ENCODE assay signal across 22 cellular contexts in the genomic region with DNA sequence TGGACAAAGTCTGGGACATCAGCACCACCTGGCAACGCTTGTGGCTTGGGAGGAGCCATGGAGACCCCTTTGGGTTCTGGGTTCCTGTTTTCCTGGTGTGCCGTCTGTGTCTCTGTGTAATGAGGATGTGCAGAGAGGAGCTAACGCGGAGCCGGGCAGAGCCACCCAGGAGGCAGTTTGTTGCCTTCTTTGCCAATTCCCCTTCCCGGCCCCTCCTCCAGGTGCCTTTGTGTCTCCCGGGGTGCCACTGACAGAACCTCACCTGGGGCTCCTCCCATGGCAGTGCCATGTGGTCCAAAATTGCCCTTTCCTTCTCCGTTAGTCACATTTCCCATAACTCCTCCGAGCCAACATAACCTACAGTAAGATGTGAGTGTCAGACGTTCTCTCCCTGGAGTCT. TPM values are rescaled to one million over a fixed set of nuclear protein-coding genes. Genes with fewer than 3 reads are reported as not detected.
DNase-seq lines count a peak whose midpoint lies in the region; ATAC-seq, FAIRE-seq and TF ChIP-seq lines count a peak whose summit lies in the region.
"Had no signal": no experiment of that assay in that cellular context is flagged by ENCODE, and none has a peak within 500 bp of the region (broad histone marks: within the 10 kb centered on the region; RNA-seq: fewer than 3 reads in every experiment).

No MANE protein-coding gene starts in this region.

- H3K36me3 ChIP-seq in kidney (ENCODE audit: control insufficient read depth in 1 of 2, insufficient read depth in 2 of 2, low read length in 2 of 2) = no peaks in the 10 kb centered on the region
- peaks cover 0 to 41% (median 0%) of the 10 kb centered on the region in 6 donors for H3K36me3 ChIP-seq in spleen
- H3K36me3 ChIP-seq in left ventricle myocardium inferior = peaks cover 6% of the 10 kb centered on the region

- H3K27me3 Mint-ChIP-seq in natural killer cell treated with Interleukin-12 subunit alpha and Interleukin-12 subunit beta and Interleukin-15 and Interleukin-18, amount 100 ng/mL, for 72 hours = no peaks in the 10 kb centered on the region
- peaks cover 0 to 8% of the 10 kb centered on the region in 2 donors for H3K27me3 Mint-ChIP-seq in natural killer cell (ENCODE audit: low read depth in 2 of 2)
- H3K27me3 Mint-ChIP-seq in activated naive CD4-positive, alpha-beta T cell treated with anti-CD3 and anti-CD28 coated beads, Interleukin-2, amount 10 ng/mL, durations not matched to agents 7 days and 5 days = peaks cover 26% of the 10 kb centered on the region

- no peaks in the 10 kb centered on the region for H3K9me3 ChIP-seq in kidney (ENCODE audit: control insufficient read depth in 1 of 2, low read length in 2 of 2)
- H3K9me3 ChIP-seq in spleen = no peaks in the 10 kb centered on the region
- H3K9me3 ChIP-seq in left ventricle myocardium inferior (replicated peaks) = no peaks in the 10 kb centered on the region
- H3K9me3 ChIP-seq: A549 had no signal

- H3K27ac ChIP-seq in kidney (ENCODE audit: low read depth in 2 of 2, low read length in 2 of 2) (no peak overlapping the region), spleen (no peak overlapping the region), left ventricle myocardium inferior (replicated peaks) (no peak overlapping the region)
- H3K27ac ChIP-seq: A549, C4-2B had no signal

- CTCF ChIA-PET in activated naive CD4-positive, alpha-beta T cell treated with anti-CD3 and anti-CD28 coated beads, Interleukin-2, amount 10 ng/mL, durations not matched to agents 7 days and 5 days (lab: Charles Lee) = no interaction called here

- intact Hi-C loops in natural killer cell (cut with micrococcal nuclease) = no loop called here
- intact Hi-C loops in kidney (cut with DNase I) = no loop called here
- intact Hi-C loops in spleen (cut with DNase I; ENCODE audit: low total_unique reads) = no loop called here
- intact Hi-C loops in left ventricle myocardium inferior (cut with micrococcal nuclease) = no loop called here

- DNase-seq in natural killer cell treated with Interleukin-12 subunit alpha and Interleukin-12 subunit beta and Interleukin-15 and Interleukin-18, amount 100 ng/mL, for 72 hours (ENCODE audit: low spot score) = peak; percentile 57
- DNase-seq in natural killer cell = no peak
- peak; percentile 45 for DNase-seq in kidney
- peak; percentile 51 for DNase-seq in spleen
- no peak for DNase-seq in activated naive CD4-positive, alpha-beta T cell treated with anti-CD3 and anti-CD28 coated beads, Interleukin-2, amount 10 ng/mL, durations not matched to agents 7 days and 5 days
- no peak for DNase-seq in left ventricle myocardium inferior
- DNase-seq: 8988T; ACHN; CD4-positive, CD25-positive, alpha-beta regulatory T cell; CD8-positive, alpha-beta T cell; DMS 273 treated with DMSO at 0.1 percent for 48 hours; DMS79; EL; GDM1; H9 had no signal

- WGBS in spleen, 5 donors = 76 to 90% (median 81%) methylated on average over 10 of the region's 10 CpGs

- H3K4me3 ChIP-seq in kidney (ENCODE audit: low read length in 2 of 2) (no peak overlapping the region), spleen (no peak overlapping the region), left ventricle myocardium inferior (no peak overlapping the region)
- H3K4me3 ChIP-seq: A549, GM12878, GM23338 had no signal

- no peak overlapping the region for H3K9ac ChIP-seq in kidney (ENCODE audit: low read length in 2 of 2)

- no peak for ATAC-seq in natural killer cell treated with Interleukin-12 subunit alpha and Interleukin-12 subunit beta and Interleukin-15 and Interleukin-18, amount 100 ng/mL, for 72 hours
- ATAC-seq in natural killer cell = no peak
- ATAC-seq: A549; CD8-positive, alpha-beta T cell; GM12878; GM23338; HCT116 had no signal

- no peak for FAIRE-seq in kidney (lab: Jason Lieb, UNC)
- FAIRE-seq: A549, D721Med, GM12878 had no signal

- H3K36me3 Mint-ChIP-seq in natural killer cell treated with Interleukin-12 subunit alpha and Interleukin-12 subunit beta and Interleukin-15 and Interleukin-18, amount 100 ng/mL, for 72 hours = no peaks in the 10 kb centered on the region
- H3K36me3 Mint-ChIP-seq in natural killer cell = no peaks in the 10 kb centered on the region
- H3K36me3 Mint-ChIP-seq in activated naive CD4-positive, alpha-beta T cell treated with anti-CD3 and anti-CD28 coated beads, Interleukin-2, amount 10 ng/mL, durations not matched to agents 7 days and 5 days = no peaks in the 10 kb centered on the region

- peaks cover 0 to 7% of the 10 kb centered on the region in 2 donors for H3K4me1 Mint-ChIP-seq in natural killer cell treated with Interleukin-12 subunit alpha and Interleukin-12 subunit beta and Interleukin-15 and Interleukin-18, amount 100 ng/mL, for 72 hours (ENCODE audit: low read depth in 2 of 2)
- peaks cover 0 to 9% of the 10 kb centered on the region in 2 donors for H3K4me1 Mint-ChIP-seq in natural killer cell
- peaks cover 7% of the 10 kb centered on the region for H3K4me1 Mint-ChIP-seq in activated naive CD4-positive, alpha-beta T cell treated with anti-CD3 and anti-CD28 coated beads, Interleukin-2, amount 10 ng/mL, durations not matched to agents 7 days and 5 days

- no peak overlapping the region for H3K4me3 Mint-ChIP-seq in natural killer cell treated with Interleukin-12 subunit alpha and Interleukin-12 subunit beta and Interleukin-15 and Interleukin-18, amount 100 ng/mL, for 72 hours
- no peak overlapping the region for H3K4me3 Mint-ChIP-seq in natural killer cell
- H3K4me3 Mint-ChIP-seq in activated naive CD4-positive, alpha-beta T cell treated with anti-CD3 and anti-CD28 coated beads, Interleukin-2, amount 10 ng/mL, durations not matched to agents 7 days and 5 days = no peak overlapping the region
- H3K4me3 Mint-ChIP-seq: CD4-positive, CD25-positive, alpha-beta regulatory T cell; CD8-positive, alpha-beta T cell; GM23338; H9 had no signal

- TF ChIP-seq CTCF in natural killer cell (IDR thresholded peaks at IDR 0.05) = no peak
- no peak for TF ChIP-seq CTCF in kidney (IDR thresholded peaks at IDR 0.05; ENCODE audit: borderline replicate concordance, extremely low read depth, insufficient read depth)
- no peak for TF ChIP-seq CTCF in spleen (IDR thresholded peaks at IDR 0.05 in 8 of 11, conservative IDR thresholded peaks at IDR 0.05 in 3 of 11)
- TF ChIP-seq CTCF in left ventricle myocardium inferior (IDR thresholded peaks at IDR 0.05; ENCODE audit: borderline replicate concordance) = no peak

- H3K4me1 ChIP-seq in kidney (ENCODE audit: control insufficient read depth in 1 of 2, insufficient read depth in 1 of 2, low read depth in 1 of 2, low read length in 2 of 2) = no peaks in the 10 kb centered on the region
- peaks cover 0 to 14% (median under 1%) of the 10 kb centered on the region in 6 donors for H3K4me1 ChIP-seq in spleen
- no peaks in the 10 kb centered on the region for H3K4me1 ChIP-seq in left ventricle myocardium inferior
- H3K4me1 ChIP-seq: A549 had no signal

- no peak for TF ChIP-seq POLR2A in spleen (IDR thresholded peaks at IDR 0.05)

- no peaks in the 10 kb centered on the region for H3K9me3 Mint-ChIP-seq in natural killer cell treated with Interleukin-12 subunit alpha and Interleukin-12 subunit beta and Interleukin-15 and Interleukin-18, amount 100 ng/mL, for 72 hours
- no peaks in the 10 kb centered on the region for H3K9me3 Mint-ChIP-seq in natural killer cell
- H3K9me3 Mint-ChIP-seq in activated naive CD4-positive, alpha-beta T cell treated with anti-CD3 and anti-CD28 coated beads, Interleukin-2, amount 10 ng/mL, durations not matched to agents 7 days and 5 days = no peaks in the 10 kb centered on the region
- H3K9me3 Mint-ChIP-seq: CD4-positive, CD25-positive, alpha-beta regulatory T cell; CD8-positive, alpha-beta T cell; GM23338; H9 had no signal

- no peak overlapping the region for H3K27ac Mint-ChIP-seq in natural killer cell treated with Interleukin-12 subunit alpha and Interleukin-12 subunit beta and Interleukin-15 and Interleukin-18, amount 100 ng/mL, for 72 hours
- H3K27ac Mint-ChIP-seq in natural killer cell = no peak overlapping the region
- H3K27ac Mint-ChIP-seq in activated naive CD4-positive, alpha-beta T cell treated with anti-CD3 and anti-CD28 coated beads, Interleukin-2, amount 10 ng/mL, durations not matched to agents 7 days and 5 days = no peak overlapping the region
- H3K27ac Mint-ChIP-seq: CD8-positive, alpha-beta T cell; GM23338; H9 had no signal

- H3K27me3 ChIP-seq in spleen (replicated peaks in 1 of 7) (no peaks in the 10 kb centered on the region), left ventricle myocardium inferior (ENCODE audit: low read depth) (no peaks in the 10 kb centered on the region)

RNA-seq across cellular contexts. Expression of gene POMC, which starts 13.0 kb away (rescaled TPM):
- total RNA-seq in natural killer cell treated with Interleukin-12 subunit alpha and Interleukin-12 subunit beta and Interleukin-15 and Interleukin-18, amount 100 ng/mL, for 72 hours = 1 to 10 TPM; 3.4 to 5.2 TPM
- 1 to 10 TPM; 4.9 to 6.6 (median 6.0) TPM for total RNA-seq in natural killer cell
- total RNA-seq in kidney = 1.5 TPM
- polyA plus RNA-seq in kidney (ENCODE audit: insufficient read depth, low read depth, low replicate concordance) = 2.1 TPM
- 1 to 10 TPM; 2.4 to 4.9 (median 3.2) TPM for total RNA-seq in spleen
- polyA plus RNA-seq in spleen = 1 to 10 TPM; 7.4 to 9.8 (median 8.8) TPM
- 7.5 TPM for total RNA-seq in left ventricle myocardium inferior
- total RNA-seq: H4 had no signal
- polyA plus RNA-seq: A549 had no signal

Comparison
In these comparisons a context has a peak if more than half of its experiments do, and no peak if none do; other contexts are left out.
1. DNase-seq: peak in natural killer cell treated with Interleukin-12 subunit alpha and Interleukin-12 subunit beta and Interleukin-15 and Interleukin-18, amount 100 ng/mL, for 72 hours (single experiment), kidney (single experiment) and spleen (single experiment); none in natural killer cell (single experiment), activated naive CD4-positive, alpha-beta T cell treated with anti-CD3 and anti-CD28 coated beads, Interleukin-2, amount 10 ng/mL, durations not matched to agents 7 days and 5 days (single experiment) and left ventricle myocardium inferior (single experiment).